14 cellular contexts compared by ENCODE assay signal in genomic region chr2:134086594-134087219, GRCh38.
A peak's percentile ranks its signal among the peaks of the same experiment; 100 is the strongest.
DNase-seq lines count a peak whose midpoint lies in the region; FAIRE-seq and TF ChIP-seq lines count a peak whose summit lies in the region.
"Had no signal": no experiment of that assay in that cellular context is flagged by ENCODE, and none has a peak within 500 bp of the region (broad histone marks: within the 10 kb centered on the region; RNA-seq: fewer than 3 reads in every experiment).

No MANE protein-coding gene starts in this region.

- no peak overlapping the region for H4K91ac ChIP-seq in trophoblast cell (ENCODE audit: low read depth, low read length)

- no peaks in the 10 kb centered on the region for H3K79me1 ChIP-seq in trophoblast cell (ENCODE audit: low read length)

- no peak for TF ChIP-seq CTCF in left ventricle myocardium inferior (IDR thresholded peaks at IDR 0.05; ENCODE audit: borderline replicate concordance)
- TF ChIP-seq CTCF in nephron progenitor cell (IDR thresholded peaks at IDR 0.05) = no peak

- no peaks in the 10 kb centered on the region for H3K36me3 Mint-ChIP-seq in nephron progenitor cell (ENCODE audit: low read depth)
- H3K36me3 Mint-ChIP-seq: CD4-positive, alpha-beta memory T cell had no signal

- H2BK5ac ChIP-seq in trophoblast cell (ENCODE audit: low read depth, low read length, poor library complexity) = no peak overlapping the region

- H3K14ac ChIP-seq in trophoblast cell (ENCODE audit: low read length) = no peak overlapping the region

- H3K9ac ChIP-seq in HUES48 (ENCODE audit: low read depth, low read length) (no peak overlapping the region), trophoblast cell (ENCODE audit: low read length) (no peak overlapping the region)

- DNase-seq in GM12891 (ENCODE audit: insufficient read length, low spot score) (no peak), left ventricle myocardium inferior (no peak), nephron progenitor cell (no peak), DMS53 (lab: John Stamatoyannopoulos, UW) (no peak), trophoblast cell (no peak), OCI-M1 (lab: John Stamatoyannopoulos, UW) (no peak)
- DNase-seq: BE2C; CD4-positive, alpha-beta memory T cell; MV-4-11; NCI-H1436; NCI-H2081 treated with DMSO at 0.1 percent for 48 hours; NCI-H226 had no signal

- H3K4me2 ChIP-seq in trophoblast cell (ENCODE audit: low read length) = no peak overlapping the region

- no CpG with 5 or more reads among the region's 9 CpGs for WGBS in trophoblast cell (ENCODE audit: extremely low coverage, insufficient coverage, insufficient read length)

- no peak for TF ChIP-seq POLR2A in GM12891 (IDR thresholded peaks at IDR 0.05; ENCODE audit: low read depth, low read length)

- H2BK12ac ChIP-seq in trophoblast cell (ENCODE audit: low read length) = no peak overlapping the region

- H3K27me3 ChIP-seq in HUES48 (ENCODE audit: control insufficient read depth, insufficient read depth, low read length) (no peaks in the 10 kb centered on the region), left ventricle myocardium inferior (ENCODE audit: low read depth) (no peaks in the 10 kb centered on the region), trophoblast cell (ENCODE audit: insufficient read depth, low read length) (no peaks in the 10 kb centered on the region)
- H3K27me3 ChIP-seq: BE2C had no signal

- H4K8ac ChIP-seq in trophoblast cell (ENCODE audit: low read depth, low read length) = no peak overlapping the region

- H3K4me1 ChIP-seq in HUES48 (ENCODE audit: control insufficient read depth, insufficient read depth, low read length) = peaks cover 14% of the 10 kb centered on the region
- peaks cover 7% of the 10 kb centered on the region for H3K4me1 ChIP-seq in left ventricle myocardium inferior
- peaks cover 0 to 9% of the 10 kb centered on the region in 2 experiments for H3K4me1 ChIP-seq in trophoblast cell (ENCODE audit: control insufficient read depth in 1 of 2, insufficient read depth in 2 of 2, low read length in 2 of 2)
- H3K4me1 ChIP-seq: BE2C had no signal

- intact Hi-C loops in left ventricle myocardium inferior (cut with micrococcal nuclease) = no loop called here

- H3K36me3 ChIP-seq in HUES48 (ENCODE audit: control insufficient read depth, insufficient read depth, low read length) = no peaks in the 10 kb centered on the region
- no peaks in the 10 kb centered on the region for H3K36me3 ChIP-seq in left ventricle myocardium inferior
- no peaks in the 10 kb centered on the region for H3K36me3 ChIP-seq in trophoblast cell (ENCODE audit: control insufficient read depth in 1 of 2, insufficient read depth in 2 of 2, low read length in 2 of 2)
- H3K36me3 ChIP-seq: BE2C had no signal

- H3K9me3 ChIP-seq in HUES48 (ENCODE audit: control insufficient read depth, insufficient read depth, low read length) (no peaks in the 10 kb centered on the region), left ventricle myocardium inferior (replicated peaks) (no peaks in the 10 kb centered on the region), trophoblast cell (ENCODE audit: insufficient read depth, low read depth, low read length) (no peaks in the 10 kb centered on the region)
- H3K9me3 ChIP-seq: BE2C had no signal

- no peak overlapping the region for H3K23ac ChIP-seq in trophoblast cell (ENCODE audit: low read length)

- H3K18ac ChIP-seq in trophoblast cell (ENCODE audit: low read length) = no peak overlapping the region

- peaks cover 6% of the 10 kb centered on the region for H3K9me3 Mint-ChIP-seq in nephron progenitor cell

- H3K27ac Mint-ChIP-seq in nephron progenitor cell = peak overlapping the region; percentile 83
- H3K27ac Mint-ChIP-seq: CD4-positive, alpha-beta memory T cell had no signal

- no peak overlapping the region for H3K4me3 Mint-ChIP-seq in nephron progenitor cell
- H3K4me3 Mint-ChIP-seq: CD4-positive, alpha-beta memory T cell had no signal

- no peak overlapping the region for H3K4ac ChIP-seq in trophoblast cell (ENCODE audit: low read depth, low read length)

- H3K27me3 Mint-ChIP-seq in nephron progenitor cell (ENCODE audit: low read depth, poor library complexity) = no peaks in the 10 kb centered on the region
- H3K27me3 Mint-ChIP-seq: CD4-positive, alpha-beta memory T cell had no signal

- H4K12ac ChIP-seq in trophoblast cell (ENCODE audit: low read depth, low read length) = no peak overlapping the region

- no peak overlapping the region for H2AFZ ChIP-seq in trophoblast cell (ENCODE audit: insufficient read depth, low read length, poor library complexity)

- H2AK5ac ChIP-seq in trophoblast cell (ENCODE audit: low read length) = no peak overlapping the region

- H3K27ac ChIP-seq in HUES48 (ENCODE audit: low read depth, low read length) (peak overlapping the region; percentile 69), left ventricle myocardium inferior (replicated peaks) (peak overlapping the region; percentile 9), trophoblast cell (ENCODE audit: low read depth, low read length) (no peak overlapping the region)

- H2BK120ac ChIP-seq in trophoblast cell (ENCODE audit: insufficient read depth, low read length, poor library complexity) = no peak overlapping the region

- H3K4me3 ChIP-seq in HUES48 (ENCODE audit: low read depth, low read length) (no peak overlapping the region), left ventricle myocardium inferior (no peak overlapping the region), trophoblast cell (ENCODE audit: low read depth, low read length) (no peak overlapping the region)

- peak; percentile 13 for FAIRE-seq in GM12891 (lab: Jason Lieb, UNC)
- FAIRE-seq: H54 had no signal

- peaks cover 25% of the 10 kb centered on the region for H3K4me1 Mint-ChIP-seq in nephron progenitor cell

- no peaks in the 10 kb centered on the region for H3K79me2 ChIP-seq in trophoblast cell (ENCODE audit: control insufficient read depth, insufficient read depth, low read length, poor library complexity)

TF ChIP-seq in GM12891, 5 proteins besides CTCF, POLR2A, EP300 and RAD21:
- TF ChIP-seq POLR2AphosphoS5 (IDR thresholded peaks at IDR 0.05; ENCODE audit: low read depth, low read length) (no peak), TAF1 (IDR thresholded peaks at IDR 0.05; ENCODE audit: low read depth, low read length) (no peak), SPI1 (IDR thresholded peaks at IDR 0.05; ENCODE audit: low read depth, low read length) (no peak), PAX5 (IDR thresholded peaks at IDR 0.05; ENCODE audit: insufficient read depth, low read length, severe bottlenecking) (no peak), POU2F2 (IDR thresholded peaks at IDR 0.05; ENCODE audit: low read depth, low read length) (no peak)
